Comparison of ENCODE assay signal across 16 cellular contexts in the genomic region with DNA sequence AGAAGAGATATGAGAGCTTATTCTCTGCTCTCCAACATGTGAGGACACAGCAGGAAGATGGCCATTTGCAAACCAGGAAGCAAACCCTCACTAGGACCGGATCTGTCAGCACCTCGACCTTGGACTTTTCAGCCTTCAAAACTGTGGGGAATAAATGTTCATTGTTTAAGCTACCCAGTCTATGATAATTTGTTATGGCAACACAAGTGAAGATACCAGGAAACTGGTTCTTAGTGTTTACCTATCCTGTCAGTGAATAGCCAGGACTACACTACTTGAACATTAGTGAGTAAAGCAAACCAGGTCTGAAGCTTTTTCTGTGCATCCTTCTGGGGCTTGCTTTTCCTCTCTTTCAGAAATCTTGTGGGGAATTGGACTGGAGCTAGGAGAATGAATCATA.
"Had no signal": no experiment of that assay in that cellular context is flagged by ENCODE, and none has a peak within 500 bp of the region (broad histone marks: within the 10 kb centered on the region; RNA-seq: fewer than 3 reads in every experiment).

No MANE protein-coding gene starts in this region.

- DNase-seq: colonic mucosa; dermis blood vessel endothelial cell; erythroblast; foreskin melanocyte; heart left ventricle; hypothalamus; kidney glomerular epithelial cell; natural killer cell; nucleus accumbens; ovary; stimulated activated CD4-positive, alpha-beta T cell treated with anti-CD3 and anti-CD28 coated beads, Interleukin-2, amount 100 ng/mL, for 48 hours; stimulated activated naive CD4-positive, alpha-beta T cell treated with Interleukin-2 at 50 U/mL for 16 hours; trophoblast cell had no signal

- H2AFZ ChIP-seq: neural progenitor cell had no signal

- H3K4me2 ChIP-seq: neural progenitor cell, smooth muscle cell had no signal

- H3K4me1 ChIP-seq: colonic mucosa, heart left ventricle, neural progenitor cell, right atrium auricular region had no signal

- H3K4me3 Mint-ChIP-seq: natural killer cell, neural progenitor cell had no signal

- H3K27ac Mint-ChIP-seq: natural killer cell, neural progenitor cell had no signal

- H3K36me3 Mint-ChIP-seq: natural killer cell, neural progenitor cell had no signal

- H3K9ac ChIP-seq: neural progenitor cell had no signal

- H3K4me3 ChIP-seq: colonic mucosa, heart left ventricle, neural progenitor cell, ovary, right atrium auricular region, smooth muscle cell had no signal

- H3K9me3 Mint-ChIP-seq: natural killer cell, neural progenitor cell had no signal

- H3K36me3 ChIP-seq: colonic mucosa, heart left ventricle, neural progenitor cell, ovary, right atrium auricular region had no signal

- H3K4me1 Mint-ChIP-seq: natural killer cell had no signal

- H3K9me3 ChIP-seq: colonic mucosa, heart left ventricle, ovary, right atrium auricular region had no signal

- H3K27ac ChIP-seq: colonic mucosa, heart left ventricle, neural progenitor cell, ovary, right atrium auricular region had no signal

- H3K27me3 ChIP-seq: colonic mucosa, heart left ventricle, neural progenitor cell, ovary, right atrium auricular region had no signal
